In the genomic region with DNA sequence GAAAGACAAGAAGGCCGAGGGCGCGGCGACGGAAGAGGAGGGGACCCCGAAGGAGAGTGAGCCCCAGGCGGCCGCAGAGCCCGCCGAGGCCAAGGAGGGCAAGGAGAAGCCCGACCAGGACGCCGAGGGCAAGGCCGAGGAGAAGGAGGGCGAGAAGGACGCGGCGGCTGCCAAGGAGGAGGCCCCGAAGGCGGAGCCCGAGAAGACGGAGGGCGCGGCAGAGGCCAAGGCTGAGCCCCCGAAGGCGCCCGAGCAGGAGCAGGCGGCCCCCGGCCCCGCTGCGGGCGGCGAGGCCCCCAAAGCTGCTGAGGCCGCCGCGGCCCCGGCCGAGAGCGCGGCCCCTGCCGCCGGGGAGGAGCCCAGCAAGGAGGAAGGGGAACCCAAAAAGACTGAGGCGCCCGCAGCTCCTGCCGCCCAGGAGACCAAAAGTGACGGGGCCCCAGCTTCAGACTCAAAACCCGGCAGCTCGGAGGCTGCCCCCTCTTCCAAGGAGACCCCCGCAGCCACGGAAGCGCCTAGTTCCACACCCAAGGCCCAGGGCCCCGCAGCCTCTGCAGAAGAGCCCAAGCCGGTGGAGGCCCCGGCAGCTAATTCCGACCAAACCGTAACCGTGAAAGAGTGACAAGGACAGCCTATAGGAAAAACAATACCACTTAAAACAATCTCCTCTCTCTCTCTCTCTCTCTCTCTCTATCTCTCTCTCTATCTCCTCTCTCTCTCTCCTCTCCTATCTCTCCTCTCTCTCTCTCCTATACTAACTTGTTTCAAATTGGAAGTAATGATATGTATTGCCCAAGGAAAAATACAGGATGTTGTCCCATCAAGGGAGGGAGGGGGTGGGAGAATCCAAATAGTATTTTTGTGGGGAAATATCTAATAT, we compare ENCODE assay signal across 1 cellular context.
TF ChIP-seq lines count a peak whose summit lies in the region.

No MANE protein-coding gene starts in this region.

TF ChIP-seq in WTC11, 78 proteins besides CTCF, POLR2A, EP300 and RAD21 (continued from another document):
- TF ChIP-seq, protein P1, sequence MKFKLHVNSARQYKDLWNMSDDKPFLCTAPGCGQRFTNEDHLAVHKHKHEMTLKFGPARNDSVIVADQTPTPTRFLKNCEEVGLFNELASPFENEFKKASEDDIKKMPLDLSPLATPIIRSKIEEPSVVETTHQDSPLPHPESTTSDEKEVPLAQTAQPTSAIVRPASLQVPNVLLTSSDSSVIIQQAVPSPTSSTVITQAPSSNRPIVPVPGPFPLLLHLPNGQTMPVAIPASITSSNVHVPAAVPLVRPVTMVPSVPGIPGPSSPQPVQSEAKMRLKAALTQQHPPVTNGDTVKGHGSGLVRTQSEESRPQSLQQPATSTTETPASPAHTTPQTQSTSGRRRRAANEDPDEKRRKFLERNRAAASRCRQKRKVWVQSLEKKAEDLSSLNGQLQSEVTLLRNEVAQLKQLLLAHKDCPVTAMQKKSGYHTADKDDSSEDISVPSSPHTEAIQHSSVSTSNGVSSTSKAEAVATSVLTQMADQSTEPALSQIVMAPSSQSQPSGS (CRISPR knock-in tag; IDR thresholded peaks at IDR 0.05; ENCODE audit: borderline replicate concordance, low read depth): no peak
- no peak for TF ChIP-seq JAZF1 (CRISPR knock-in tag; IDR thresholded peaks at IDR 0.05)
- TF ChIP-seq, protein P2, sequence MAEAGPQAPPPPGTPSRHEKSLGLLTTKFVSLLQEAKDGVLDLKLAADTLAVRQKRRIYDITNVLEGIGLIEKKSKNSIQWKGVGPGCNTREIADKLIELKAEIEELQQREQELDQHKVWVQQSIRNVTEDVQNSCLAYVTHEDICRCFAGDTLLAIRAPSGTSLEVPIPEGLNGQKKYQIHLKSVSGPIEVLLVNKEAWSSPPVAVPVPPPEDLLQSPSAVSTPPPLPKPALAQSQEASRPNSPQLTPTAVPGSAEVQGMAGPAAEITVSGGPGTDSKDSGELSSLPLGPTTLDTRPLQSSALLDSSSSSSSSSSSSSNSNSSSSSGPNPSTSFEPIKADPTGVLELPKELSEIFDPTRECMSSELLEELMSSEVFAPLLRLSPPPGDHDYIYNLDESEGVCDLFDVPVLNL (CRISPR knock-in tag; IDR thresholded peaks at IDR 0.05; ENCODE audit: borderline replicate concordance, low read depth): no peak
